ENCODE assay signal across 20 cellular contexts in the genomic region with DNA sequence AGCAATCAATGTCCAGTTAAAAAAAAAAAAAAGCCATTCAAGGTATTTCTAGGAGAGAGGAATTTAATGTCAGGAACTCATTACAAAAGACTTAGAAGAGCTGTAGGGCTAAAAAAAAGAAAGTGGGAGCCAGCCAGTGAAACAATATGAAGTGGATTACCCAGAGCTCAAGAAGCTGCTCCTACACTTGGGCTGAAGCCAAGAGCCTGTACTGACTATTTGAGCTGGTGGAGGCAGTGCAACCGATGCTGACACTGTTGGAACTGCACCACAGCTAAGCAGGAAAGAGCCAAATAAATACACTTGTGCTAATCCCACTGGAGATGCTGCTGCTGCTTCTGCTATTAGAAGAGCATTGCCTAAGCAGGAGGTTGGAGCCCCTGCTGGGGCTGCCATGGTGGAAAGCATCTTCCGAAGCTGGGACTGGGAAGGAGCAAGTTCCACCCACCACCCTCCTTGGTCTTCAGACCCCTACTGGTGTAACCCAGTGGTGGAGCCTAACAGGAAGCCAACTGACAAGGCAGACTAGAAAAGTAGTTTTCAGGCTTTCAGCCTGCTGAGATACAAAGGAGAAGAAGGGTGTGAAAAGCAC.
DNase-seq lines count a peak whose midpoint lies in the region; ATAC-seq and TF ChIP-seq lines count a peak whose summit lies in the region.
"Had no signal": no experiment of that assay in that cellular context is flagged by ENCODE, and none has a peak within 500 bp of the region (broad histone marks: within the 10 kb centered on the region; RNA-seq: fewer than 3 reads in every experiment).

No MANE protein-coding gene starts in this region.

- H3K27me3 Mint-ChIP-seq in neural crest cell (ENCODE audit: low read depth) = no peaks in the 10 kb centered on the region

- no peaks in the 10 kb centered on the region for H3K36me3 ChIP-seq in left lung
- H3K36me3 ChIP-seq: BLaER1 treated with 17β-estradiol and CSF1 and Interleukin-3, amounts not matched to agents 10 nM and 100 nM had no signal

- no peaks in the 10 kb centered on the region for H3K27me3 ChIP-seq in left lung
- H3K27me3 ChIP-seq: BLaER1 treated with 17β-estradiol and CSF1 and Interleukin-3, amounts not matched to agents 10 nM and 100 nM had no signal

- peaks cover 24% of the 10 kb centered on the region for H3K4me1 Mint-ChIP-seq in neural crest cell
- H3K4me1 Mint-ChIP-seq: IgD-negative memory B cell had no signal

- ATAC-seq in left lung (no peak), HG03039 (IDR thresholded peaks at IDR 0.05; ENCODE audit: unreplicated experiment) (no peak)
- ATAC-seq: CD8-positive, alpha-beta T cell had no signal

- peaks cover 7% of the 10 kb centered on the region for H3K9me3 Mint-ChIP-seq in neural crest cell
- H3K9me3 Mint-ChIP-seq: CD8-positive, alpha-beta T cell had no signal

- no peaks in the 10 kb centered on the region for H3K4me1 ChIP-seq in left lung

- H3K4me3 Mint-ChIP-seq in neural crest cell = no peak overlapping the region
- H3K4me3 Mint-ChIP-seq: CD8-positive, alpha-beta T cell; IgD-negative memory B cell had no signal

- DNase-seq in DMS53 treated with DMSO at 0.1 percent for 48 hours (lab: John Stamatoyannopoulos, UW; ENCODE audit: unreplicated experiment) = peak; percentile 3
- peak; percentile 13 for DNase-seq in NCI-H2227 (lab: John Stamatoyannopoulos, UW; ENCODE audit: unreplicated experiment)
- DNase-seq in amniotic epithelial cell (ENCODE audit: low read depth) = peak; percentile 2
- DNase-seq in neural crest cell (ENCODE audit: low read depth, low spot score) = no peak
- no peak for DNase-seq in stimulated activated CD4-positive, alpha-beta T cell treated with anti-CD3 and anti-CD28 coated beads, Interleukin-4, amount 100 ng/mL, for 4 hours
- DNase-seq in NCI-H2171 treated with DMSO at 0.1 percent for 48 hours (lab: John Stamatoyannopoulos, UW) = no peak
- no peak for DNase-seq in left lung
- DNase-seq: CD8-positive, alpha-beta T cell; DMS79 treated with DMSO at 0.1 percent for 48 hours; H7; Karpas-422; NCI-H1417 treated with DMSO at 0.1 percent for 48 hours; NCI-H2029 treated with DMSO at 0.1 percent for 48 hours; NCI-H774; SHP77 treated with DMSO at 0.1 percent for 48 hours; T-helper 1 cell had no signal

- no peaks in the 10 kb centered on the region for H3K9me3 ChIP-seq in left lung

- no peak overlapping the region for H3K4me3 ChIP-seq in left lung
- H3K4me3 ChIP-seq: BLaER1 treated with 17β-estradiol and CSF1 and Interleukin-3, amounts not matched to agents 10 nM and 100 nM had no signal

- peak overlapping the region; percentile 44 for H3K27ac Mint-ChIP-seq in neural crest cell (ENCODE audit: unreplicated experiment)
- H3K27ac Mint-ChIP-seq: CD8-positive, alpha-beta T cell; IgD-negative memory B cell had no signal

- no peak overlapping the region for H3K27ac ChIP-seq in left lung
- H3K27ac ChIP-seq: BLaER1 treated with 17β-estradiol and CSF1 and Interleukin-3, amounts not matched to agents 10 nM and 100 nM; HL-60 had no signal

- no peak for TF ChIP-seq CTCF in neural crest cell (conservative IDR thresholded peaks at IDR 0.05)
- no peak for TF ChIP-seq CTCF in left lung (IDR thresholded peaks at IDR 0.05)

- peaks cover 2% of the 10 kb centered on the region for H3K36me3 Mint-ChIP-seq in neural crest cell (ENCODE audit: low read depth)
- H3K36me3 Mint-ChIP-seq: CD8-positive, alpha-beta T cell had no signal

- intact Hi-C loops in left lung (cut with DNase I) = no loop called here

Comparison
In these comparisons a context has a peak if more than half of its experiments do, and no peak if none do; other contexts are left out.
1. DNase-seq: peak in DMS53 treated with DMSO at 0.1 percent for 48 hours (single experiment), NCI-H2227 (single experiment) and amniotic epithelial cell (single experiment); none in neural crest cell (single experiment), stimulated activated CD4-positive, alpha-beta T cell treated with anti-CD3 and anti-CD28 coated beads, Interleukin-4, amount 100 ng/mL, for 4 hours (0 of 2), NCI-H2171 treated with DMSO at 0.1 percent for 48 hours (single experiment) and left lung (0 of 2).